Comparison of ENCODE assay signal across 8 cellular contexts in the genomic region with DNA sequence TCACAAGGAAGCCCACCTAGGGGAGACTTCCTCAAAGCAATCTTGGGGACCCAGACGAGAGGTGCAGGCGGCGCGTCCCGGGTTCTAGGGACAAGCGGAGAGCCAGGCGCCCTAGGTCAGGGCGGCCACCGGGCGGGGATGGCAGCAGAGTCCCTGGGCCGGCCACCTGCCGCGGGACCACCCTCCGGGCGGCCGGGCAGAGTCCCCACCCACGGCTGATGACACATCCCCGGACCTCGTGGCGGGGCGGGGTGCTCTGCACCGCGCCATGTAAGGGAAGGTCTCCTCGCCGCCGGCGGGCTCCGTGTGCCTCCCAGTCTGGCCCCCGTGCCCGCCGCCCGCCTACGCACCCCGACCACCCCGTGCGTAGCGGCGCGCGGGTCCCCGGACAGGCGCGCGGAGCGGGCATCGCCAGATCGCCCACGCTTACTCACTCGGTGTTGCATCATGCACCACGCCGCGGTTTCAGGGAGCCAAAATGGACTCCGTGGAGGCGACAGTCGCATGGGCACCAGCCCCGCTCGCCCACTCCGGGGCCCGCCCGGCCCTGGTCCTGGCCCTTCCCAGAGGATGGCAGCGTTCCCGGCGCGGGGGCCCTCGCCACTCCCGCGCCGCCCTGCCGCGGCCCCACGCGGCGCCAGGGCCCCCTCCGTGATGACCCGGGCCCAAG. TPM values are rescaled to one million over a fixed set of nuclear protein-coding genes. Genes with fewer than 3 reads are reported as not detected.
DNase-seq lines count a peak whose midpoint lies in the region; ATAC-seq and TF ChIP-seq lines count a peak whose summit lies in the region.

No MANE protein-coding gene starts in this region.

- H2BK15ac ChIP-seq in mesendoderm (replicated peaks; ENCODE audit: low read depth) = no peak overlapping the region

- H2AK5ac ChIP-seq in mesendoderm (ENCODE audit: low read length) = no peak overlapping the region

- H3K4me3 ChIP-seq in HFF-Myc (replicated peaks; ENCODE audit: low read depth, low read length) = peak overlapping the region; percentile 91
- H3K4me3 ChIP-seq in mesendoderm (ENCODE audit: low read length) = peak overlapping the region; percentile 86

- H3K4me1 ChIP-seq in mesendoderm (ENCODE audit: control insufficient read depth, low read depth, low read length) = peaks cover 9% of the 10 kb centered on the region

- DNase-seq in DMS53 (lab: John Stamatoyannopoulos, UW) = peak; percentile 83
- no peak for DNase-seq in DMS53 treated with DMSO at 0.1 percent for 48 hours (lab: John Stamatoyannopoulos, UW; ENCODE audit: unreplicated experiment)
- no peak for DNase-seq in HFF-Myc (ENCODE audit: extremely low read depth, low read depth)
- DNase-seq in NCI-H1092 (lab: John Stamatoyannopoulos, UW) = peak; percentile 24
- peak; percentile 71 for DNase-seq in activated CD8-positive, alpha-beta T cell treated with anti-CD3 and anti-CD28 coated beads, Interleukin-2, amount 10 ng/mL, durations not matched to agents 7 days and 5 days
- DNase-seq in effector CD4-positive, alpha-beta T cell = peak; percentile 45
- peak; percentile 33 for DNase-seq in mesendoderm
- peak; percentile 33 to 44 for DNase-seq in stimulated activated CD8-positive, alpha-beta memory T cell treated with anti-CD3 and anti-CD28 coated beads, Interleukin-2, amount 100 ng/mL, for 1 hour (ENCODE audit: low read depth in 2 of 2)

- peak overlapping the region; percentile 95 for H3K27ac Mint-ChIP-seq in activated CD8-positive, alpha-beta T cell treated with anti-CD3 and anti-CD28 coated beads, Interleukin-2, amount 10 ng/mL, durations not matched to agents 7 days and 5 days

- peak overlapping the region; percentile 70 for H3K27ac ChIP-seq in mesendoderm (ENCODE audit: low read depth, low read length)

- no peak overlapping the region for H4K8ac ChIP-seq in mesendoderm (ENCODE audit: low read depth, low read length)

- peaks cover 46% of the 10 kb centered on the region for H3K4me1 Mint-ChIP-seq in activated CD8-positive, alpha-beta T cell treated with anti-CD3 and anti-CD28 coated beads, Interleukin-2, amount 10 ng/mL, durations not matched to agents 7 days and 5 days (ENCODE audit: low read depth)

- no peak overlapping the region for H4K5ac ChIP-seq in mesendoderm (ENCODE audit: low read length)

- peaks cover 51% of the 10 kb centered on the region for H3K79me2 ChIP-seq in mesendoderm (ENCODE audit: control insufficient read depth, insufficient read depth, low read length)

- H3K27me3 Mint-ChIP-seq in activated CD8-positive, alpha-beta T cell treated with anti-CD3 and anti-CD28 coated beads, Interleukin-2, amount 10 ng/mL, durations not matched to agents 7 days and 5 days (ENCODE audit: low read depth) = no peaks in the 10 kb centered on the region

- H3K9me3 Mint-ChIP-seq in activated CD8-positive, alpha-beta T cell treated with anti-CD3 and anti-CD28 coated beads, Interleukin-2, amount 10 ng/mL, durations not matched to agents 7 days and 5 days (ENCODE audit: insufficient read depth) = no peaks in the 10 kb centered on the region

- H2BK5ac ChIP-seq in mesendoderm (ENCODE audit: low read length) = peak overlapping the region; percentile 65

- WGBS in mesendoderm (ENCODE audit: extremely low coverage, insufficient coverage, low lambda C conversion rate) = no CpG with 5 or more reads among the region's 75 CpGs

- TF ChIP-seq CTCF in HFF-Myc (IDR thresholded peaks at IDR 0.05; ENCODE audit: low read depth, low read length, missing control alignments) = no peak

- H3K27me3 ChIP-seq in mesendoderm (ENCODE audit: insufficient read depth, low read length, poor library complexity) = no peaks in the 10 kb centered on the region

- CTCF ChIA-PET in activated CD8-positive, alpha-beta T cell treated with anti-CD3 and anti-CD28 coated beads, Interleukin-2, amount 10 ng/mL, durations not matched to agents 7 days and 5 days (lab: Charles Lee) = interaction anchor here (0.7 kb wide), 1 partner anchor 21 kb away, joined by 3 read pairs; no protein-coding TSS in a partner anchor

- peak overlapping the region; percentile 90 for H3K4me3 Mint-ChIP-seq in activated CD8-positive, alpha-beta T cell treated with anti-CD3 and anti-CD28 coated beads, Interleukin-2, amount 10 ng/mL, durations not matched to agents 7 days and 5 days

- H3K18ac ChIP-seq in mesendoderm (ENCODE audit: low read length) = peak overlapping the region; percentile 98

- H2BK120ac ChIP-seq in mesendoderm (ENCODE audit: low read depth, low read length) = peak overlapping the region; percentile 79

- H3K4me2 ChIP-seq in mesendoderm (ENCODE audit: low read length) = peak overlapping the region; percentile 61

- peaks cover 15% of the 10 kb centered on the region for H3K79me1 ChIP-seq in mesendoderm (ENCODE audit: low read length)

- peak; percentile 49 for ATAC-seq in activated CD8-positive, alpha-beta T cell treated with anti-CD3 and anti-CD28 coated beads, Interleukin-2, amount 10 ng/mL, durations not matched to agents 7 days and 5 days

- peak overlapping the region; percentile 94 for H3K9ac ChIP-seq in mesendoderm (ENCODE audit: low read length)

- H3K56ac ChIP-seq in mesendoderm (ENCODE audit: low read length) = peak overlapping the region; percentile 97

- H3K23ac ChIP-seq in mesendoderm (ENCODE audit: low read length) = peak overlapping the region; percentile 92

- peak overlapping the region; percentile 93 for H3K4ac ChIP-seq in mesendoderm (ENCODE audit: low read depth, low read length)

- POLR2A ChIA-PET in activated CD8-positive, alpha-beta T cell treated with anti-CD3 and anti-CD28 coated beads, Interleukin-2, amount 10 ng/mL, durations not matched to agents 7 days and 5 days (lab: Charles Lee) = interaction anchor here (1.2 kb wide), 1 partner anchor 8 kb away, joined by 3 read pairs; no protein-coding TSS in a partner anchor

- peaks cover 22% of the 10 kb centered on the region for H3K36me3 Mint-ChIP-seq in activated CD8-positive, alpha-beta T cell treated with anti-CD3 and anti-CD28 coated beads, Interleukin-2, amount 10 ng/mL, durations not matched to agents 7 days and 5 days (ENCODE audit: low read depth)

- H3K36me3 ChIP-seq in mesendoderm (ENCODE audit: control insufficient read depth, insufficient read depth, low read length) = no peaks in the 10 kb centered on the region

RNA-seq across cellular contexts. Expression of gene SLC7A1, which starts 0.6 kb away (rescaled TPM):
- total RNA-seq in activated CD8-positive, alpha-beta T cell treated with anti-CD3 and anti-CD28 coated beads, Interleukin-2, amount 10 ng/mL, durations not matched to agents 7 days and 5 days = 10 to 100 TPM; 72.9 to 78.1 TPM
- 53.2 TPM for polyA plus RNA-seq in mesendoderm (2013, experiment 1 of 2)
- polyA plus RNA-seq in mesendoderm (2013, experiment 2 of 2) = 51.9 TPM

Comparison
In these comparisons a context has a peak if more than half of its experiments do, and no peak if none do; other contexts are left out.
1. DNase-seq: peak in DMS53 (single experiment), NCI-H1092 (single experiment), activated CD8-positive, alpha-beta T cell treated with anti-CD3 and anti-CD28 coated beads, Interleukin-2, amount 10 ng/mL, durations not matched to agents 7 days and 5 days (single experiment), effector CD4-positive, alpha-beta T cell (single experiment), mesendoderm (single experiment) and stimulated activated CD8-positive, alpha-beta memory T cell treated with anti-CD3 and anti-CD28 coated beads, Interleukin-2, amount 100 ng/mL, for 1 hour (2 of 2); none in DMS53 treated with DMSO at 0.1 percent for 48 hours (single experiment) and HFF-Myc (single experiment).